In the genomic region with DNA sequence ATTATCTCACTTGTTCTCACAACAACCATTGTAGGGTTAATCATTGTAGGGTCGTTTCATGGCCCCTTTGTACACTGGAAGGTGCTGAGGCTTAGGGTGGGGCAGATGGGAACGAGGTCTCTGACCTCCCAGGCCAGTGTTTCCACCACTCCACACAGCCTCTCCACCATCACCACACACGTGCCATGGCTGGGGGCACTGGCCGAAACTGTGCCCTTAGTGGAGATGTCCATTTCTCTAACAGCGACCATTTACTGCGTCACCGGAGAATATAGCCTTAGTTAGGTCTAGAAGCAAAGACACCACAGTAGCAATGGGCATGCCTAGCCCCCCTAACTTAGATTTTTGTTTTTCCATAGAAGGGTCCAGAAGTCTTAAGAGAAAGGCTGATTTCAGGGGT, we compare ENCODE assay signal across 1 cellular context.
TF ChIP-seq lines count a peak whose summit lies in the region.

No MANE protein-coding gene starts in this region.

TF ChIP-seq in H1, 55 proteins besides CTCF, POLR2A, EP300 and RAD21:
- TF ChIP-seq EGR1 (IDR thresholded peaks at IDR 0.05; ENCODE audit: borderline replicate concordance, low read depth, low read length) (no peak), SIRT6 (IDR thresholded peaks at IDR 0.05; ENCODE audit: low read length) (no peak), TBP (IDR thresholded peaks at IDR 0.05; ENCODE audit: low read depth, low read length) (no peak), CHD2 (IDR thresholded peaks at IDR 0.05; ENCODE audit: low read length) (no peak), HDAC2 (IDR thresholded peaks at IDR 0.05; ENCODE audit: borderline replicate concordance in 1 of 2, low read depth in 2 of 2, low read length in 2 of 2) (no peak), RBBP5 (IDR thresholded peaks at IDR 0.05; ENCODE audit: borderline replicate concordance, low read depth, low read length) (no peak), SP1 (IDR thresholded peaks at IDR 0.05; ENCODE audit: low read depth, low read length) (no peak), POU5F1 (IDR thresholded peaks at IDR 0.05; ENCODE audit: low read depth, low read length) (no peak), USF2 (IDR thresholded peaks at IDR 0.05; ENCODE audit: low read length) (no peak), MAFK (IDR thresholded peaks at IDR 0.05; ENCODE audit: low read depth, low read length) (no peak), PHF8 (conservative IDR thresholded peaks at IDR 0.05; ENCODE audit: low read depth, low read length) (no peak), RXRA (IDR thresholded peaks at IDR 0.05; ENCODE audit: insufficient read depth, low read depth, low read length) (no peak), ZNF274 (IDR thresholded peaks at IDR 0.05; ENCODE audit: borderline replicate concordance, extremely low read depth, low read length) (no peak), ASH2L (IDR thresholded peaks at IDR 0.05; ENCODE audit: low read length) (no peak), EZH2 (IDR thresholded peaks at IDR 0.05; ENCODE audit: low read depth, low read length, severe bottlenecking) (no peak), BACH1 (IDR thresholded peaks at IDR 0.05; ENCODE audit: low read length) (no peak), POLR2AphosphoS5 (IDR thresholded peaks at IDR 0.05; ENCODE audit: low read depth, low read length) (no peak)
- TF ChIP-seq, protein P1, sequence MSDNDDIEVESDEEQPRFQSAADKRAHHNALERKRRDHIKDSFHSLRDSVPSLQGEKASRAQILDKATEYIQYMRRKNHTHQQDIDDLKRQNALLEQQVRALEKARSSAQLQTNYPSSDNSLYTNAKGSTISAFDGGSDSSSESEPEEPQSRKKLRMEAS (IDR thresholded peaks at IDR 0.05), result no peak
TF ChIP-seq in H1: peak in this region for 0.
